In genomic region chr7:14551326-14551725, GRCh38 we compare ENCODE assay signal across 16 cellular contexts.
DNase-seq lines count a peak whose midpoint lies in the region; ATAC-seq, FAIRE-seq and TF ChIP-seq lines count a peak whose summit lies in the region.
"Had no signal": no experiment of that assay in that cellular context is flagged by ENCODE, and none has a peak within 500 bp of the region (broad histone marks: within the 10 kb centered on the region; RNA-seq: fewer than 3 reads in every experiment).

No MANE protein-coding gene starts in this region.

- H3K4me2 ChIP-seq in HepG2 (ENCODE audit: low read depth, low read length) = no peak overlapping the region

- CTCF ChIA-PET in HepG2 (lab: Yijun Ruan, JAX; ENCODE audit: low intra/inter-chr PET ratio, low total read pairs) = no interaction called here

- no peak overlapping the region for H3K27ac ChIP-seq in right lobe of liver
- H3K27ac ChIP-seq in HepG2 (ENCODE audit: extremely low read length, insufficient read depth, low read length) = no peak overlapping the region
- peak overlapping the region; percentile 56 for H3K27ac ChIP-seq in SK-N-MC
- no peak overlapping the region for H3K27ac ChIP-seq in colonic mucosa

- TF ChIP-seq RAD21 in HepG2 (CRISPR knock-in tag; IDR thresholded peaks at IDR 0.05) = no peak

- TF ChIP-seq POLR2A in right lobe of liver (IDR thresholded peaks at IDR 0.05) (no peak), HepG2 (IDR thresholded peaks at IDR 0.05; ENCODE audit: insufficient read depth in 1 of 2, low read depth in 2 of 2, low read length in 2 of 2) (no peak)

- in situ Hi-C loops in HepG2 (cut with HindIII; ENCODE audit: extremely low pct_ligation_motif_present, low pct_unique_long_range_greater_than_20kb) = no loop called here

- ATAC-seq in right lobe of liver (peak in 3 of 4 donors; percentile 42 to 75 (median 46)), HepG2 (no peak), Right ventricle myocardium inferior (no peak), GM21786 (IDR thresholded peaks at IDR 0.05; ENCODE audit: unreplicated experiment) (no peak)
- ATAC-seq: GM12878, HCT116 had no signal

- H3K9me3 Mint-ChIP-seq in glutamatergic neuron (ENCODE audit: unreplicated experiment) = no peaks in the 10 kb centered on the region

- H2AFZ ChIP-seq in HepG2 (ENCODE audit: low read length) = no peak overlapping the region

- H3K4me1 ChIP-seq in right lobe of liver (no peaks in the 10 kb centered on the region), HepG2 (ENCODE audit: insufficient read depth, low read length) (no peaks in the 10 kb centered on the region), colonic mucosa (no peaks in the 10 kb centered on the region)

- WGBS in right lobe of liver (ENCODE audit: insufficient coverage, low coverage, low lambda C conversion rate, missing lambda C conversion rate) = 28% methylated on average over 1 of the region's 1 CpG
- 8% methylated on average over 1 of the region's 1 CpG for WGBS in HepG2 (ENCODE audit: low lambda C conversion rate)

- H4K20me1 ChIP-seq in HepG2 (ENCODE audit: insufficient read depth, low read length) = no peaks in the 10 kb centered on the region

- H3K9ac ChIP-seq in HepG2 (ENCODE audit: insufficient read depth, low read depth, low read length) (no peak overlapping the region), SK-N-MC (ENCODE audit: insufficient read length) (no peak overlapping the region), colonic mucosa (ENCODE audit: low read depth in 2 of 2, low read length in 2 of 2) (no peak overlapping the region)

- H3K36me3 ChIP-seq in right lobe of liver = no peaks in the 10 kb centered on the region
- no peaks in the 10 kb centered on the region for H3K36me3 ChIP-seq in HepG2 (replicated peaks in 1 of 2; ENCODE audit: control insufficient read depth in 1 of 2, insufficient read depth in 2 of 2, low read length in 2 of 2)
- H3K36me3 ChIP-seq in SK-N-MC (ENCODE audit: insufficient read depth, low read length) = no peaks in the 10 kb centered on the region
- H3K36me3 ChIP-seq in colonic mucosa = no peaks in the 10 kb centered on the region

- H3K9me3 ChIP-seq in right lobe of liver (no peaks in the 10 kb centered on the region), HepG2 (ENCODE audit: low read length) (peaks cover 66% of the 10 kb centered on the region), SK-N-MC (ENCODE audit: low read depth, low read length) (no peaks in the 10 kb centered on the region), colonic mucosa (no peaks in the 10 kb centered on the region)

- TF ChIP-seq EP300 in HepG2 (IDR thresholded peaks at IDR 0.05; ENCODE audit: low read depth in 2 of 2, low read length in 2 of 2) (no peak), HepG2 (CRISPR knock-in tag; IDR thresholded peaks at IDR 0.05; ENCODE audit: borderline replicate concordance) (no peak)

- no peak for FAIRE-seq in HepG2 (lab: Jason Lieb, UNC)
- FAIRE-seq: GM12878, GM19239, HTR-8/SVneo had no signal

- DNase-seq in right lobe of liver = no peak
- DNase-seq in HepG2 (ENCODE audit: low spot score) = no peak
- DNase-seq in SK-N-MC (ENCODE audit: low read depth, low spot score) = no peak
- DNase-seq in glutamatergic neuron = no peak
- no peak for DNase-seq in Right ventricle myocardium inferior (ENCODE audit: missing footprints)
- no peak for DNase-seq in colonic mucosa
- DNase-seq: C1 segment of cervical spinal cord; Calu3; CD4-positive, alpha-beta T cell; DMS 273 treated with DMSO at 0.1 percent for 48 hours had no signal

- POLR2A ChIA-PET in HepG2 (lab: Yijun Ruan, JAX) = no interaction called here

- TF ChIP-seq CTCF in right lobe of liver (IDR thresholded peaks at IDR 0.05) (no peak), HepG2 (CRISPR knock-in tag; IDR thresholded peaks at IDR 0.05) (no peak), glutamatergic neuron (IDR thresholded peaks at IDR 0.05; ENCODE audit: partially characterized antibody, unreplicated experiment) (no peak), colonic mucosa (IDR thresholded peaks at IDR 0.05) (no peak)

- intact Hi-C loops in right lobe of liver (cut with DNase I) = no loop called here
- intact Hi-C loops in HepG2 (cut with micrococcal nuclease; ENCODE audit: unreplicated experiment) = no loop called here
- intact Hi-C loops in Right ventricle myocardium inferior (cut with DNase I) = no loop called here
- intact Hi-C loops in colonic mucosa (cut with DNase I) = no loop called here

- BruUV-seq in HepG2 (replicated peaks; lab: Mats Ljungman, UMichigan) = no TSS peak

- peak overlapping the region; percentile 52 for H3K27ac Mint-ChIP-seq in glutamatergic neuron (ENCODE audit: unreplicated experiment)
- H3K27ac Mint-ChIP-seq: B cell; CD4-positive, alpha-beta T cell had no signal

- no peak overlapping the region for H3K4me3 ChIP-seq in right lobe of liver
- H3K4me3 ChIP-seq in HepG2 (replicated peaks in 1 of 3; ENCODE audit: insufficient read depth in 1 of 3, low read depth in 2 of 3, low read length in 3 of 3) = no peak overlapping the region
- H3K4me3 ChIP-seq in SK-N-MC = no peak overlapping the region
- no peak overlapping the region for H3K4me3 ChIP-seq in colonic mucosa
- H3K4me3 ChIP-seq: GM12878 had no signal

- peaks cover 29% of the 10 kb centered on the region for H3K4me1 Mint-ChIP-seq in glutamatergic neuron (ENCODE audit: low read depth, unreplicated experiment)
- H3K4me1 Mint-ChIP-seq: B cell had no signal

- H3K4me3 Mint-ChIP-seq in glutamatergic neuron (ENCODE audit: unreplicated experiment) = peak overlapping the region; percentile 36
- H3K4me3 Mint-ChIP-seq: B cell; CD4-positive, alpha-beta T cell had no signal

- no peaks in the 10 kb centered on the region for H3K36me3 Mint-ChIP-seq in glutamatergic neuron (ENCODE audit: unreplicated experiment)

- H3K79me2 ChIP-seq in HepG2 (ENCODE audit: insufficient read depth, low read length) = no peaks in the 10 kb centered on the region

- H3K27me3 Mint-ChIP-seq in glutamatergic neuron (ENCODE audit: unreplicated experiment) = no peaks in the 10 kb centered on the region
- H3K27me3 Mint-ChIP-seq: B cell; CD4-positive, alpha-beta T cell had no signal

- H3K27me3 ChIP-seq in right lobe of liver (no peaks in the 10 kb centered on the region), HepG2 (ENCODE audit: control insufficient read depth in 1 of 2, insufficient read depth in 2 of 2, low read length in 2 of 2) (no peaks in the 10 kb centered on the region), colonic mucosa (no peaks in the 10 kb centered on the region)

TF ChIP-seq in HepG2, 621 proteins besides CTCF, POLR2A, EP300 and RAD21 (continues in another document):
- no peak for TF ChIP-seq YEATS2 (CRISPR knock-in tag; IDR thresholded peaks at IDR 0.05; ENCODE audit: borderline replicate concordance)
- no peak for TF ChIP-seq RNF2 (conservative IDR thresholded peaks at IDR 0.05; ENCODE audit: low read depth)
- TF ChIP-seq SKIL (CRISPR knock-in tag; IDR thresholded peaks at IDR 0.05; ENCODE audit: borderline replicate concordance) = no peak
- TF ChIP-seq ZBTB1 (CRISPR knock-in tag; IDR thresholded peaks at IDR 0.05; ENCODE audit: borderline replicate concordance) = no peak
- TF ChIP-seq MED1 (CRISPR knock-in tag; IDR thresholded peaks at IDR 0.05) = no peak
- TF ChIP-seq KAT2B (IDR thresholded peaks at IDR 0.05; ENCODE audit: borderline replicate concordance, low read depth, low read length) = no peak
- no peak for TF ChIP-seq ZNF451 (CRISPR knock-in tag; IDR thresholded peaks at IDR 0.05)
- no peak for TF ChIP-seq EED (CRISPR knock-in tag; IDR thresholded peaks at IDR 0.05)
- TF ChIP-seq POGK (CRISPR knock-in tag; conservative IDR thresholded peaks at IDR 0.05) = no peak
- no peak for TF ChIP-seq ZNF674 (CRISPR knock-in tag; IDR thresholded peaks at IDR 0.05; ENCODE audit: low read depth)
- no peak for TF ChIP-seq DR1 (CRISPR knock-in tag; IDR thresholded peaks at IDR 0.05)
- no peak for TF ChIP-seq CBX2 (IDR thresholded peaks at IDR 0.05; ENCODE audit: low read depth, low read length)
- no peak for TF ChIP-seq CBX2 (CRISPR knock-in tag; IDR thresholded peaks at IDR 0.05; ENCODE audit: low read depth)
- no peak for TF ChIP-seq RFX3 (CRISPR knock-in tag; IDR thresholded peaks at IDR 0.05)
- TF ChIP-seq DRAP1 (CRISPR knock-in tag; IDR thresholded peaks at IDR 0.05) = no peak
- no peak for TF ChIP-seq RXRB (CRISPR knock-in tag; IDR thresholded peaks at IDR 0.05; ENCODE audit: borderline replicate concordance)
- TF ChIP-seq GPN1 (CRISPR knock-in tag; IDR thresholded peaks at IDR 0.05; ENCODE audit: borderline replicate concordance) = no peak

Comparison
In these comparisons a context has a peak if more than half of its experiments do, and no peak if none do; other contexts are left out.
1. ATAC-seq: peak in right lobe of liver (3 of 4); none in HepG2 (single experiment), Right ventricle myocardium inferior (single experiment) and GM21786 (single experiment).